In the genomic region with DNA sequence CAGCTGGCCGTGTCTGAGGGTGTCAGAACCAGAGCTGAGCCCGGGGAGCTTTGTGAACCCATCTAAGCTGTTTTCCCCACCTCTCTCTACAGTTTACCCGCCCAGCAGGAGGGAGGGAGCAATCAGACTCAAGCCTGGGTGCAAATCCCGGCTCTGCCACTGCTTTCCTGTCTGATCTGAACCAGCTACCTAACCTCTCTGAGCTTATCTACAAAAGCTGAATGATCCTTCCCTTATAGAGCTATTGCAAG, we compare ENCODE assay signal across 8 cellular contexts. TPM values are rescaled to one million over a fixed set of nuclear protein-coding genes. Genes with fewer than 3 reads are reported as not detected.
A peak's percentile ranks its signal among the peaks of the same experiment; 100 is the strongest.
DNase-seq lines count a peak whose midpoint lies in the region; ATAC-seq and TF ChIP-seq lines count a peak whose summit lies in the region.

No MANE protein-coding gene starts in this region.

- H3K9me3 ChIP-seq in SK-N-SH (no peaks in the 10 kb centered on the region), esophagus squamous epithelium (no peaks in the 10 kb centered on the region), ovary (no peaks in the 10 kb centered on the region)

- H3K27ac ChIP-seq in SK-N-SH (ENCODE audit: low read depth in 2 of 2, low read length in 1 of 2) = peak overlapping the region; percentile 79 to 91
- peak overlapping the region; percentile 87 to 95 (median 90) for H3K27ac ChIP-seq in esophagus squamous epithelium
- peak overlapping the region; percentile 66 to 83 for H3K27ac ChIP-seq in ovary

- ATAC-seq in HG03039 (IDR thresholded peaks at IDR 0.05; ENCODE audit: unreplicated experiment) = no peak

- peaks cover 10 to 25% of the 10 kb centered on the region in 2 experiments; a peak in 1 of 4 replicates for H3K4me1 ChIP-seq in SK-N-SH (ENCODE audit: control insufficient read depth in 1 of 2, insufficient read depth in 2 of 2, low read depth in 1 of 2, low read length in 1 of 2)
- peaks cover 27 to 60% (median 39%) of the 10 kb centered on the region in 3 donors for H3K4me1 ChIP-seq in esophagus squamous epithelium
- peaks cover 16% of the 10 kb centered on the region for H3K4me1 ChIP-seq in ovary (ENCODE audit: insufficient read depth)

- TF ChIP-seq POLR2A in esophagus squamous epithelium (IDR thresholded peaks at IDR 0.05) (no peak), ovary (IDR thresholded peaks at IDR 0.05) (no peak)

- peak overlapping the region; percentile 94 for H3K4me2 ChIP-seq in SK-N-SH

- peak overlapping the region; percentile 82 for H2AFZ ChIP-seq in SK-N-SH (ENCODE audit: low read depth)

- no peaks in the 10 kb centered on the region for H3K9me2 ChIP-seq in SK-N-SH

- POLR2A ChIA-PET in SK-N-SH (lab: Yijun Ruan, JAX) = interaction anchor here (0.6 to 2.4 kb wide), 4 partner anchors 14 to 881 kb away, joined by 3 to 11 read pairs (median 4); partner anchors contain the start of gene APOL1

- H4K20me1 ChIP-seq in SK-N-SH (ENCODE audit: insufficient read depth) = no peaks in the 10 kb centered on the region

- in situ Hi-C loops in G401 (cut with HindIII; ENCODE audit: low sequenced_read_pairs) = no loop called here

- H3K9ac ChIP-seq in SK-N-SH = peak overlapping the region; percentile 67

- peak; percentile 29 for DNase-seq in NCI-H748 (lab: John Stamatoyannopoulos, UW; ENCODE audit: unreplicated experiment)
- DNase-seq in NCI-H748 treated with DMSO at 0.1 percent for 48 hours (lab: John Stamatoyannopoulos, UW) = no peak
- peak; percentile 29 for DNase-seq in SK-N-SH
- DNase-seq in esophagus squamous epithelium (lab: John Stamatoyannopoulos, UW) = no peak
- DNase-seq in ovary = no peak
- DNase-seq in A172 (ENCODE audit: low spot score) = no peak
- DNase-seq in G401 (ENCODE audit: low spot score) = no peak

- peaks cover 19% of the 10 kb centered on the region for H3K79me2 ChIP-seq in SK-N-SH (ENCODE audit: insufficient read depth)

- H3K27me3 ChIP-seq in SK-N-SH (ENCODE audit: insufficient read depth) = no peaks in the 10 kb centered on the region
- H3K27me3 ChIP-seq in esophagus squamous epithelium = no peaks in the 10 kb centered on the region
- H3K27me3 ChIP-seq in ovary = no peaks in the 10 kb centered on the region

- intact Hi-C loops in esophagus squamous epithelium (cut with DNase I) (no loop called here), ovary (cut with DNase I) (loop anchor here in 1 of 4 donors (10.0 kb wide), 1 partner anchor 94 kb away; no protein-coding TSS in a partner anchor)

- peaks cover 7% of the 10 kb centered on the region for H3F3A ChIP-seq in SK-N-SH (replicated peaks; ENCODE audit: insufficient read depth)

- CTCF ChIA-PET in SK-N-SH (lab: Yijun Ruan, JAX) = interaction anchor here (0.6 to 5.0 kb wide), 20 partner anchors 13 to 234 kb away, joined by 3 to 30 read pairs (median 4); partner anchors contain the start of gene APOL4

- H3K4me3 ChIP-seq in SK-N-SH (ENCODE audit: low read depth in 2 of 2, low read length in 1 of 2) (peak overlapping the region; percentile 61 to 79), esophagus squamous epithelium (peak overlapping the region; percentile 48 to 79 (median 60)), ovary (peak overlapping the region; percentile 48)

- peaks cover 0 to 5% of the 10 kb centered on the region in 2 experiments for H3K36me3 ChIP-seq in SK-N-SH (replicated peaks in 1 of 2; ENCODE audit: control insufficient read depth in 1 of 2, insufficient read depth in 2 of 2, low read length in 1 of 2)
- H3K36me3 ChIP-seq in esophagus squamous epithelium = peaks cover 0 to 24% (median 0%) of the 10 kb centered on the region in 3 donors
- no peaks in the 10 kb centered on the region for H3K36me3 ChIP-seq in ovary

- TF ChIP-seq CTCF in SK-N-SH (IDR thresholded peaks at IDR 0.05) (no peak), esophagus squamous epithelium (IDR thresholded peaks at IDR 0.05) (no peak), ovary (IDR thresholded peaks at IDR 0.05) (no peak)

- TF ChIP-seq EP300 in SK-N-SH (IDR thresholded peaks at IDR 0.05; ENCODE audit: borderline replicate concordance in 1 of 2, low read depth in 1 of 2, low read length in 1 of 2) (no peak), ovary (IDR thresholded peaks at IDR 0.05) (no peak)

- 10% methylated on average over 4 of the region's 4 CpGs for WGBS in SK-N-SH (ENCODE audit: low lambda C conversion rate)
- WGBS in esophagus squamous epithelium, 2 donors = 0% methylated on average over 4 of the region's 4 CpGs
- WGBS in ovary, 3 donors = 0% methylated on average over 4 of the region's 4 CpGs

- no peak for TF ChIP-seq RAD21 in SK-N-SH (IDR thresholded peaks at IDR 0.05; ENCODE audit: low read length)

TF ChIP-seq in SK-N-SH, 30 proteins besides CTCF, POLR2A, EP300 and RAD21:
- no peak for TF ChIP-seq MAX (IDR thresholded peaks at IDR 0.05; ENCODE audit: low read depth)
- TF ChIP-seq TAF1 (IDR thresholded peaks at IDR 0.05; ENCODE audit: borderline replicate concordance, low read depth, low read length) = no peak
- no peak for TF ChIP-seq REST (IDR thresholded peaks at IDR 0.05; ENCODE audit: low read depth, low read length)

RNA-seq across cellular contexts. Expression of gene APOL2, which starts 0.3 kb away (rescaled TPM):
- polyA plus RNA-seq in SK-N-SH (2012; rRNA removed) (8.3 and 9.4 TPM in 2 replicates), ovary (10 to 100 TPM; 13.6 to 33.7 TPM)
- 4.9 and 6.9 TPM in 2 replicates for polyA plus RNA-seq in SK-N-SH (2012; cell fraction: cytosol; rRNA removed)
- 21.0 and 23.6 TPM in 2 replicates for polyA plus RNA-seq in SK-N-SH (2012; cell fraction: nucleus; rRNA removed)
- total RNA-seq in esophagus squamous epithelium (10 to 100 TPM; 14.6 to 44.5 (median 23.5) TPM), ovary (10 to 100 TPM; 21.8 to 38.1 (median 28.2) TPM)
- 43.7 and 46.9 TPM in 2 replicates for total RNA-seq in A172 (2014; rRNA removed; shearing (Covaris generic))
- total RNA-seq in G401 (2014; rRNA removed; shearing (Covaris generic)) = 22.8 and 33.5 TPM in 2 replicates

RNA-seq across cellular contexts. Expression of gene APOL1, which starts 13.9 kb away (rescaled TPM):
- 0.42 and 0.56 TPM in 2 replicates for polyA plus RNA-seq in SK-N-SH (2012; rRNA removed)
- polyA plus RNA-seq in SK-N-SH (2012; cell fraction: cytosol; rRNA removed) = 0.36 and 0.62 TPM in 2 replicates
- polyA plus RNA-seq in SK-N-SH (2012; cell fraction: nucleus; rRNA removed) = 0.33 and 0.64 TPM in 2 replicates
- total RNA-seq in esophagus squamous epithelium = 10 to 100 TPM in 3 of 4 donors, 1 to 10 TPM in 1; 8.4 to 49.3 (median 20.6) TPM
- total RNA-seq in ovary = 10 to 100 TPM; 11.4 to 59.3 (median 34.4) TPM
- polyA plus RNA-seq in ovary = 10 to 100 TPM; 26.5 to 75.9 TPM
- 10.7 and 12.1 TPM in 2 replicates for total RNA-seq in A172 (2014; rRNA removed; shearing (Covaris generic))
- not detected in 2 replicates for total RNA-seq in G401 (2014; rRNA removed; shearing (Covaris generic))

RNA-seq across cellular contexts. Expression of gene APOL4, which starts 37.5 kb away (rescaled TPM):
- 0.08 and 0.21 TPM in 2 replicates for polyA plus RNA-seq in SK-N-SH (2012; rRNA removed)
- polyA plus RNA-seq in SK-N-SH (2012; cell fraction: cytosol; rRNA removed) = 0.27 and 0.38 TPM in 2 replicates
- 0.13 and 0.18 TPM in 2 replicates for polyA plus RNA-seq in SK-N-SH (2012; cell fraction: nucleus; rRNA removed)
- 10 to 100 TPM in 1 of 4 donors, 1 to 10 TPM in 2, under 1 TPM in 1; 0.45 to 10.3 (median 2.1) TPM for total RNA-seq in esophagus squamous epithelium
- 10 to 100 TPM in 3 of 7 donors, 1 to 10 TPM in 2, under 1 TPM in 2; 0.31 to 18.6 (median 7.3) TPM for total RNA-seq in ovary
- polyA plus RNA-seq in ovary = 1 to 10 TPM; 5.6 to 8.5 TPM
- total RNA-seq in A172 (2014; rRNA removed; shearing (Covaris generic)) = 0.74 TPM in 1 of 2 replicates, not detected in the other
- total RNA-seq in G401 (2014; rRNA removed; shearing (Covaris generic)) = not detected in 2 replicates

Comparison
In these comparisons a context has a peak if more than half of its experiments do, and no peak if none do; other contexts are left out.
1. DNase-seq: peak in NCI-H748 (single experiment) and SK-N-SH (single experiment); none in NCI-H748 treated with DMSO at 0.1 percent for 48 hours (single experiment), esophagus squamous epithelium (single experiment), ovary (0 of 5), A172 (single experiment) and G401 (single experiment).
2. Peak in every context shown above with its lines, with median percentiles within 50 percentile points of each other: H3K27ac ChIP-seq and H3K4me3 ChIP-seq.